Comparison of ENCODE assay signal across 8 cellular contexts in genomic region chr14:37230551-37231194, GRCh38. TPM values are rescaled to one million over a fixed set of nuclear protein-coding genes. Genes with fewer than 3 reads are reported as not detected.
A peak's percentile ranks its signal among the peaks of the same experiment; 100 is the strongest.
DNase-seq lines count a peak whose midpoint lies in the region; ATAC-seq and TF ChIP-seq lines count a peak whose summit lies in the region.

No MANE protein-coding gene starts in this region.

- no peaks in the 10 kb centered on the region for H3K36me3 ChIP-seq in BJ (ENCODE audit: control insufficient read depth, insufficient read depth, low read length)
- no peaks in the 10 kb centered on the region for H3K36me3 ChIP-seq in vagina

- no peaks in the 10 kb centered on the region for H3K4me1 Mint-ChIP-seq in brain

- no peaks in the 10 kb centered on the region for H3K27me3 Mint-ChIP-seq in brain

- intact Hi-C loops in left colon (cut with DNase I, micrococcal nuclease) (no loop called here), vagina (cut with DNase I) (no loop called here)

- peaks cover 6 to 11% (median 7%) of the 10 kb centered on the region in 5 experiments for H3K9me3 Mint-ChIP-seq in brain

- H3K27ac Mint-ChIP-seq in brain, result no peak overlapping the region

- CTCF ChIA-PET in BJ (lab: Yijun Ruan, JAX), result interaction anchor here (0.5 to 4.2 kb wide), 28 partner anchors 9 to 671 kb away, joined by 3 to 50 read pairs (median 4); partner anchors contain the start of genes FOXA1 and MIPOL1

- H3K27me3 ChIP-seq in BJ (ENCODE audit: control insufficient read depth, insufficient read depth, low read length) (no peaks in the 10 kb centered on the region), HL-60 (ENCODE audit: insufficient read depth, poor library complexity, severe bottlenecking) (no peaks in the 10 kb centered on the region), vagina (no peaks in the 10 kb centered on the region)

- H3K4me3 Mint-ChIP-seq in brain, result no peak overlapping the region

- H3K4me1 ChIP-seq in vagina, result no peaks in the 10 kb centered on the region

- peaks cover under 1% of the 10 kb centered on the region for H3K9me3 ChIP-seq in vagina

- DNase-seq in BJ (ENCODE audit: low read depth) (peak; percentile 10), HL-60 (ENCODE audit: low read depth in 1 of 2, low spot score in 1 of 2) (peak; percentile 28 to 30), NCI-H524 treated with DMSO at 0.1 percent for 48 hours (lab: John Stamatoyannopoulos, UW) (peak; percentile 19), left colon (no peak), vagina (ENCODE audit: extremely low spot score in 2 of 2) (no peak)
- DNase-seq in activated effector memory CD4-positive, alpha-beta T cell treated with anti-CD3 and anti-CD28 coated beads, Interleukin-2, amount 50 U/mL, for 16 hours, result no peak

- POLR2A ChIA-PET in BJ (lab: Charles Lee), result no interaction called here

- TF ChIP-seq POLR2A in vagina (IDR thresholded peaks at IDR 0.05), result no peak

- ATAC-seq in GM18867 (IDR thresholded peaks at IDR 0.05; ENCODE audit: unreplicated experiment) (peak; percentile 72), left colon (peak; percentile 69)

- TF ChIP-seq CTCF in BJ (IDR thresholded peaks at IDR 0.05; ENCODE audit: insufficient read depth, low read depth, low read length), result peak; percentile 71
- peak; percentile 57 for TF ChIP-seq CTCF in HL-60 (IDR thresholded peaks at IDR 0.05; ENCODE audit: insufficient read depth, low read length)
- peak; percentile 69 to 82 for TF ChIP-seq CTCF in brain (conservative IDR thresholded peaks at IDR 0.05)
- peak; percentile 48 to 59 (median 54) for TF ChIP-seq CTCF in vagina (IDR thresholded peaks at IDR 0.05)

- H3K36me3 Mint-ChIP-seq in brain, result peaks cover 18% of the 10 kb centered on the region

- H3K4me3 ChIP-seq in BJ (ENCODE audit: low read depth, low read length) (no peak overlapping the region), HL-60 (replicated peaks; ENCODE audit: insufficient read depth, low read length) (no peak overlapping the region), vagina (no peak overlapping the region)

- H3K27ac ChIP-seq in HL-60 (replicated peaks), result no peak overlapping the region
- H3K27ac ChIP-seq in vagina, result no peak overlapping the region

RNA-seq across cellular contexts. Expression of gene MIPOL1, which starts 32.9 kb away (rescaled TPM):
- polyA plus RNA-seq in BJ (2011; rRNA removed) (1.1 and 2.8 TPM in 2 replicates), brain (ENCODE audit: insufficient read depth, low read depth, low replicate concordance) (2.1 TPM)
- 2.6 and 4.6 TPM in 2 replicates for polyA minus RNA-seq in BJ (2011; rRNA and poly(A)+ RNA removed)
- total RNA-seq in left colon (1 to 10 TPM; 5.1 to 9.1 TPM), vagina (24.8 TPM)

RNA-seq across cellular contexts. Expression of gene SLC25A21, which starts 58.3 kb away (rescaled TPM):
- polyA plus RNA-seq in BJ (2011; rRNA removed), result 0.23 and 0.50 TPM in 2 replicates
- 0.19 TPM in 1 of 2 replicates, not detected in the other for polyA minus RNA-seq in BJ (2011; rRNA and poly(A)+ RNA removed)
- polyA plus RNA-seq in brain (ENCODE audit: insufficient read depth, low read depth, low replicate concordance), result 1.8 TPM
- total RNA-seq in left colon, result under 1 TPM; 0.14 to 0.64 TPM
- 0.49 TPM for total RNA-seq in vagina

Comparison
In these comparisons a context has a peak if more than half of its experiments do, and no peak if none do; other contexts are left out.
1. DNase-seq: peak in BJ (single experiment), HL-60 (2 of 2) and NCI-H524 treated with DMSO at 0.1 percent for 48 hours (single experiment); none in left colon (0 of 2), vagina (0 of 2) and activated effector memory CD4-positive, alpha-beta T cell treated with anti-CD3 and anti-CD28 coated beads, Interleukin-2, amount 50 U/mL, for 16 hours (single experiment).
2. Peak in every context shown above with its lines, with median percentiles within 50 percentile points of each other: CTCF ChIP-seq.